ENCODE assay signal across 8 cellular contexts in genomic region chr10:71769279-71769823, GRCh38.
DNase-seq lines count a peak whose midpoint lies in the region; ATAC-seq and TF ChIP-seq lines count a peak whose summit lies in the region.

No MANE protein-coding gene starts in this region.

- no peaks in the 10 kb centered on the region for H3K9me3 Mint-ChIP-seq in activated naive CD8-positive, alpha-beta T cell treated with anti-CD3 and anti-CD28 coated beads, Interleukin-2, amount 50 U/mL, for 24 hours

- no peak for DNase-seq in activated naive CD8-positive, alpha-beta T cell treated with anti-CD3 and anti-CD28 coated beads, Interleukin-2, amount 50 U/mL, for 24 hours
- DNase-seq in AG08396 (ENCODE audit: low spot score) (no peak), NCI-H146 treated with DMSO at 0.1 percent for 48 hours (lab: John Stamatoyannopoulos, UW; ENCODE audit: unreplicated experiment) (no peak)
- no peak for DNase-seq in stimulated activated CD4-positive, alpha-beta T cell treated with anti-CD3 and anti-CD28 coated beads, Interleukin-4, amount 100 ng/mL, for 4 hours

- peak; percentile 14 for TF ChIP-seq POLR2A in GM19099 (IDR thresholded peaks at IDR 0.05; ENCODE audit: extremely low read depth, insufficient read length, low read depth)

- H3K9me3 ChIP-seq in muscle layer of colon (ENCODE audit: low read length) = no peaks in the 10 kb centered on the region

- H3K27me3 ChIP-seq in muscle layer of colon (ENCODE audit: control insufficient read depth in 1 of 2, insufficient read depth in 2 of 2, low read length in 2 of 2) = no peaks in the 10 kb centered on the region

- peak overlapping the region; percentile 79 for H3K27ac ChIP-seq in muscle layer of colon (ENCODE audit: low read depth, low read length)

- no peaks in the 10 kb centered on the region for H3K27me3 Mint-ChIP-seq in activated naive CD8-positive, alpha-beta T cell treated with anti-CD3 and anti-CD28 coated beads, Interleukin-2, amount 50 U/mL, for 24 hours

- H3K27ac Mint-ChIP-seq in activated naive CD8-positive, alpha-beta T cell treated with anti-CD3 and anti-CD28 coated beads, Interleukin-2, amount 50 U/mL, for 24 hours = peak overlapping the region; percentile 95

- H3K4me3 Mint-ChIP-seq in activated naive CD8-positive, alpha-beta T cell treated with anti-CD3 and anti-CD28 coated beads, Interleukin-2, amount 50 U/mL, for 24 hours = peak overlapping the region; percentile 87

- peaks cover 90% of the 10 kb centered on the region for H3K4me1 ChIP-seq in muscle layer of colon (ENCODE audit: insufficient read depth, low read length)

- H3K9ac ChIP-seq in muscle layer of colon (ENCODE audit: low read length) = no peak overlapping the region

- H3K36me3 Mint-ChIP-seq in activated naive CD8-positive, alpha-beta T cell treated with anti-CD3 and anti-CD28 coated beads, Interleukin-2, amount 50 U/mL, for 24 hours (ENCODE audit: low read depth) = peaks cover 47% of the 10 kb centered on the region

- H3K36me3 ChIP-seq in muscle layer of colon (ENCODE audit: insufficient read depth, low read length) = no peaks in the 10 kb centered on the region

- ATAC-seq in HG03103 (IDR thresholded peaks at IDR 0.05; ENCODE audit: low read depth, unreplicated experiment) (peak; percentile 17), HG03280 (IDR thresholded peaks at IDR 0.05; ENCODE audit: unreplicated experiment) (no peak)
- peak; percentile 8 for ATAC-seq in activated naive CD8-positive, alpha-beta T cell treated with anti-CD3 and anti-CD28 coated beads, Interleukin-2, amount 50 U/mL, for 24 hours

- H3K4me3 ChIP-seq in muscle layer of colon (ENCODE audit: low read depth in 1 of 2, low read length in 2 of 2) = peak overlapping the region in 1 of 2 donors; percentile 36

- peaks cover 85% of the 10 kb centered on the region for H3K4me1 Mint-ChIP-seq in activated naive CD8-positive, alpha-beta T cell treated with anti-CD3 and anti-CD28 coated beads, Interleukin-2, amount 50 U/mL, for 24 hours
